1 cellular context compared by ENCODE assay signal in the genomic region with DNA sequence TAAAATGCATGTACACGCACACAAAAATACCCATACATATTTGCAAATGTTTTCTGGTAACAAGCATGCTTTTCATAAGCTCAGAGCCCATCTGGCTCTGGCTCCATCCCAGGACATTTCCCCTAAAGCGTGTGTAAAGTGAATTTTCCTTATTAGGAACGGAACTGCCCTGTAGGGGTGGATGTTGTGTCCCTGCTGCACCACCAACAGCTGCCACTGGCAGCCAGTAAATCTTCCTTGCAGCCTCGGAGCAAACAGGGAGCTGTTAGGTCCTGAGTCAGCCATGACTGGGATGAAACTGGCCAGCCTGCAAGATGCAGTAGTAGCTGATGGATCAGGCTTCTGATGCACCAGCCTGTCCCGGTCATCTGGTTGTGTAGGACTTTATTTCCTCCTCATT.
TF ChIP-seq lines count a peak whose summit lies in the region.

No MANE protein-coding gene starts in this region.

TF ChIP-seq in A549, 52 proteins besides CTCF, POLR2A, EP300 and RAD21:
- TF ChIP-seq CBX8 (IDR thresholded peaks at IDR 0.05) = no peak
- TF ChIP-seq KDM1A (IDR thresholded peaks at IDR 0.05; ENCODE audit: low read depth) = no peak
- TF ChIP-seq ESRRA (IDR thresholded peaks at IDR 0.05; ENCODE audit: borderline replicate concordance, low read length) = no peak
- TF ChIP-seq JUNB (IDR thresholded peaks at IDR 0.05) = no peak
- no peak for TF ChIP-seq PHF8 (IDR thresholded peaks at IDR 0.05; ENCODE audit: borderline replicate concordance, low read depth)
- TF ChIP-seq, protein P1, sequence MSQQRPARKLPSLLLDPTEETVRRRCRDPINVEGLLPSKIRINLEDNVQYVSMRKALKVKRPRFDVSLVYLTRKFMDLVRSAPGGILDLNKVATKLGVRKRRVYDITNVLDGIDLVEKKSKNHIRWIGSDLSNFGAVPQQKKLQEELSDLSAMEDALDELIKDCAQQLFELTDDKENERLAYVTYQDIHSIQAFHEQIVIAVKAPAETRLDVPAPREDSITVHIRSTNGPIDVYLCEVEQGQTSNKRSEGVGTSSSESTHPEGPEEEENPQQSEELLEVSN (IDR thresholded peaks at IDR 0.05; ENCODE audit: borderline replicate concordance, low read depth) = no peak
- TF ChIP-seq ZC3H11A (IDR thresholded peaks at IDR 0.05) = no peak
- TF ChIP-seq RARB (CRISPR knock-in tag; IDR thresholded peaks at IDR 0.05) = no peak
- TF ChIP-seq CBX2 (IDR thresholded peaks at IDR 0.05; ENCODE audit: borderline replicate concordance, low read depth) = no peak
- no peak for TF ChIP-seq CHD2 (IDR thresholded peaks at IDR 0.05; ENCODE audit: low read length, partially characterized antibody)
- no peak for TF ChIP-seq CEBPB (IDR thresholded peaks at IDR 0.05)
- no peak for TF ChIP-seq ZSCAN20 (CRISPR knock-in tag; IDR thresholded peaks at IDR 0.05)
- TF ChIP-seq, protein P2, sequence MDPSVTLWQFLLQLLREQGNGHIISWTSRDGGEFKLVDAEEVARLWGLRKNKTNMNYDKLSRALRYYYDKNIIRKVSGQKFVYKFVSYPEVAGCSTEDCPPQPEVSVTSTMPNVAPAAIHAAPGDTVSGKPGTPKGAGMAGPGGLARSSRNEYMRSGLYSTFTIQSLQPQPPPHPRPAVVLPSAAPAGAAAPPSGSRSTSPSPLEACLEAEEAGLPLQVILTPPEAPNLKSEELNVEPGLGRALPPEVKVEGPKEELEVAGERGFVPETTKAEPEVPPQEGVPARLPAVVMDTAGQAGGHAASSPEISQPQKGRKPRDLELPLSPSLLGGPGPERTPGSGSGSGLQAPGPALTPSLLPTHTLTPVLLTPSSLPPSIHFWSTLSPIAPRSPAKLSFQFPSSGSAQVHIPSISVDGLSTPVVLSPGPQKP (IDR thresholded peaks at IDR 0.05; ENCODE audit: low read depth, low read length) = no peak
